In genomic region chr9:129005336-129005997, GRCh38 we compare ENCODE assay signal across 1 cellular context.
A peak's percentile ranks its signal among the peaks of the same experiment; 100 is the strongest.
TF ChIP-seq lines count a peak whose summit lies in the region.

No MANE protein-coding gene starts in this region.

TF ChIP-seq in HepG2, 621 proteins besides CTCF, POLR2A, EP300 and RAD21:
- TF ChIP-seq ZGPAT (CRISPR knock-in tag; IDR thresholded peaks at IDR 0.05) (no peak), ZNF503 (CRISPR knock-in tag; IDR thresholded peaks at IDR 0.05) (no peak), ZFP90 (CRISPR knock-in tag; IDR thresholded peaks at IDR 0.05; ENCODE audit: borderline replicate concordance) (no peak), ZNF224 (CRISPR knock-in tag; IDR thresholded peaks at IDR 0.05) (no peak), AKAP8 (CRISPR knock-in tag; IDR thresholded peaks at IDR 0.05) (0 out of 2 replicates have a peak, but pooled peaks have one; percentile 48), RBM22 (optimal IDR thresholded peaks at IDR 0.05; ENCODE audit: low read length) (peak; percentile 76), ZNF766 (CRISPR knock-in tag; IDR thresholded peaks at IDR 0.05; ENCODE audit: borderline replicate concordance) (no peak)
